Comparison of ENCODE assay signal across 23 cellular contexts in genomic region chr19:44371815-44372480, GRCh38. TPM values are rescaled to one million over a fixed set of nuclear protein-coding genes. Genes with fewer than 3 reads are reported as not detected.
"Had no signal": no experiment of that assay in that cellular context is flagged by ENCODE, and none has a peak within 500 bp of the region (broad histone marks: within the 10 kb centered on the region; RNA-seq: fewer than 3 reads in every experiment).

No MANE protein-coding gene starts in this region.

- H3K27ac Mint-ChIP-seq: activated CD4-positive, alpha-beta memory T cell treated with anti-CD3 and anti-CD28 coated beads, Interleukin-2, amount 10 ng/mL, durations not matched to agents 7 days and 5 days; activated CD4-positive, alpha-beta T cell treated with anti-CD3 and anti-CD28 coated beads for 36 hours; activated naive CD8-positive, alpha-beta T cell treated with anti-CD3 and anti-CD28 coated beads, Interleukin-2, amount 10 ng/mL, durations not matched to agents 7 days and 5 days had no signal

- H3K27me3 Mint-ChIP-seq: activated CD4-positive, alpha-beta memory T cell treated with anti-CD3 and anti-CD28 coated beads, Interleukin-2, amount 10 ng/mL, durations not matched to agents 7 days and 5 days; activated naive CD8-positive, alpha-beta T cell treated with anti-CD3 and anti-CD28 coated beads, Interleukin-2, amount 10 ng/mL, durations not matched to agents 7 days and 5 days had no signal

- H3K4me1 Mint-ChIP-seq: activated CD4-positive, alpha-beta memory T cell treated with anti-CD3 and anti-CD28 coated beads, Interleukin-2, amount 10 ng/mL, durations not matched to agents 7 days and 5 days; activated CD4-positive, alpha-beta T cell treated with anti-CD3 and anti-CD28 coated beads for 36 hours; activated naive CD8-positive, alpha-beta T cell treated with anti-CD3 and anti-CD28 coated beads, Interleukin-2, amount 10 ng/mL, durations not matched to agents 7 days and 5 days had no signal

- H3K4me3 ChIP-seq: adrenal gland, coronary artery, Peyer's patch, SJCRH30 had no signal

- H3K4me3 Mint-ChIP-seq: activated CD4-positive, alpha-beta memory T cell treated with anti-CD3 and anti-CD28 coated beads, Interleukin-2, amount 10 ng/mL, durations not matched to agents 7 days and 5 days; activated CD4-positive, alpha-beta T cell treated with anti-CD3 and anti-CD28 coated beads for 36 hours; activated naive CD8-positive, alpha-beta T cell treated with anti-CD3 and anti-CD28 coated beads, Interleukin-2, amount 10 ng/mL, durations not matched to agents 7 days and 5 days had no signal

- DNase-seq: activated CD4-positive, alpha-beta memory T cell treated with anti-CD3 and anti-CD28 coated beads, Interleukin-2, amount 10 ng/mL, durations not matched to agents 7 days and 5 days; activated CD4-positive, alpha-beta T cell treated with anti-CD3 and anti-CD28 coated beads for 36 hours; activated CD4-positive, alpha-beta T cell treated with anti-CD3 and anti-CD28 coated beads, Interleukin-2, amount 50 U/mL, for 1 hour; activated CD8-positive, alpha-beta memory T cell treated with anti-CD3 and anti-CD28 coated beads, Interleukin-2, amount 50 U/mL, for 4 hours; activated naive CD4-positive, alpha-beta T cell treated with anti-CD3 and anti-CD28 coated beads, Interleukin-2, amount 50 U/mL, for 16 hours; activated naive CD8-positive, alpha-beta T cell treated with anti-CD3 and anti-CD28 coated beads, Interleukin-2, amount 10 ng/mL, durations not matched to agents 7 days and 5 days; adrenal gland; anterior cingulate cortex; caudate nucleus; NCI-H1092; NCI-H1417; NCI-H1930; NCI-H2171 treated with DMSO at 0.1 percent for 48 hours; NCI-H510A treated with DMSO at 0.1 percent for 48 hours; Peyer's patch; Right ventricle myocardium superior; SJCRH30; SK-N-SH; T-helper 1 cell; WERI-Rb-1 had no signal

- H3K36me3 Mint-ChIP-seq: activated naive CD8-positive, alpha-beta T cell treated with anti-CD3 and anti-CD28 coated beads, Interleukin-2, amount 10 ng/mL, durations not matched to agents 7 days and 5 days had no signal

- ATAC-seq: activated CD4-positive, alpha-beta T cell treated with anti-CD3 and anti-CD28 coated beads for 36 hours had no signal

RNA-seq across cellular contexts. Expression of gene ZNF112, which starts 15.5 kb away (rescaled TPM):
- total RNA-seq: activated CD4-positive, alpha-beta memory T cell treated with anti-CD3 and anti-CD28 coated beads, Interleukin-2, amount 10 ng/mL, durations not matched to agents 7 days and 5 days; OCI-LY7; T-helper 2 cell treated with Interferon-gamma antibody and Interleukin-4, amounts not matched to agents 100 ng/mL and 5 ng/mL, for 36 hours had no signal

RNA-seq across cellular contexts. Expression of gene ZNF285, which starts 29.5 kb away (rescaled TPM):
- total RNA-seq: OCI-LY7 had no signal
